Comparison of ENCODE assay signal across 21 cellular contexts in the genomic region with DNA sequence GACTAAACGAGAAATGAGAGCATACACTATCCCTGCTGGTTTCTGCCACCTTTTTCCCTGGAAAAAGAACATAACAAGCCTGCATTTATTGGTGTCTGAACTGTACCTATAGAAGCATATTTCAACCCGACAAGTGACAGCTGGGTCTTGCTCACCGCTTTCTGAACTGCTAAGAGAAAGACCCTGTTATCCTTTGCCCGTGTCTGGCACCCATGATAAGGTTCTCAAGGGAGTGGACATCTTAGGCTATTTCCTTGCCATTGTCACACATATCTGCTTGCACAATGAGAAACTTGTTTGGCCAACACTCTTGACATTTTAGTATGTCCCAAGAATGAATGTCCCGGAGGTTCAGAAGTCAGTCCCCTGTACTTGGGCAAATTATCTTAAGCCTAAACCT. TPM values are rescaled to one million over a fixed set of nuclear protein-coding genes. Genes with fewer than 3 reads are reported as not detected.
DNase-seq lines count a peak whose midpoint lies in the region; ATAC-seq and TF ChIP-seq lines count a peak whose summit lies in the region.
"Had no signal": no experiment of that assay in that cellular context is flagged by ENCODE, and none has a peak within 500 bp of the region (broad histone marks: within the 10 kb centered on the region; RNA-seq: fewer than 3 reads in every experiment).

No MANE protein-coding gene starts in this region.

- CTCF ChIA-PET in CD8-positive, alpha-beta T cell (lab: Charles Lee): interaction anchor here (1.3 to 14.0 kb wide), 4 partner anchors 16 to 101 kb away, joined by 3 to 176 read pairs (median 85); a partner anchor contains a TSS

- peak overlapping the region; percentile 68 to 96 (median 78) for H3K27ac Mint-ChIP-seq in CD4-positive, CD25-positive, alpha-beta regulatory T cell
- H3K27ac Mint-ChIP-seq in CD8-positive, alpha-beta T cell: peak overlapping the region; percentile 98
- H3K27ac Mint-ChIP-seq in activated T-helper 1 cell treated with anti-CD3 and anti-CD28 coated beads, Interleukin-12 subunit alpha, Interleukin-12 subunit beta, Interleukin-2, Interleukin-4 antibody, amounts not matched to agents 30 ng/mL and 10 ng/mL and 1 ng/mL, durations not matched to agents 14 hours and 24 hours and 36 hours: peak overlapping the region; percentile 69
- peak overlapping the region; percentile 77 to 96 (median 90) for H3K27ac Mint-ChIP-seq in immature natural killer cell

- no peaks in the 10 kb centered on the region for H3K27me3 ChIP-seq in CD4-positive, CD25-positive, alpha-beta regulatory T cell (ENCODE audit: control insufficient read depth, insufficient read depth, low read length)
- no peaks in the 10 kb centered on the region for H3K27me3 ChIP-seq in CD8-positive, alpha-beta T cell (ENCODE audit: insufficient read depth, low read length)
- H3K27me3 ChIP-seq: MG63, stomach had no signal

- no peak for ATAC-seq in CD4-positive, CD25-positive, alpha-beta regulatory T cell (ENCODE audit: low read depth in 2 of 2)
- no peak for ATAC-seq in CD8-positive, alpha-beta T cell
- ATAC-seq in left lobe of liver: no peak
- ATAC-seq: lower lobe of right lung had no signal

- intact Hi-C loops in CD8-positive, alpha-beta T cell (cut with DNase I, micrococcal nuclease): no loop called here
- intact Hi-C loops in activated T-helper 1 cell treated with anti-CD3 and anti-CD28 coated beads, Interleukin-12 subunit alpha, Interleukin-12 subunit beta, Interleukin-2, Interleukin-4 antibody, amounts not matched to agents 30 ng/mL and 10 ng/mL and 1 ng/mL, durations not matched to agents 14 hours and 24 hours and 36 hours (cut with micrococcal nuclease): no loop called here

- peak overlapping the region; percentile 4 to 93 (median 64) for H3K4me3 Mint-ChIP-seq in CD4-positive, CD25-positive, alpha-beta regulatory T cell
- H3K4me3 Mint-ChIP-seq in CD8-positive, alpha-beta T cell: peak overlapping the region; percentile 5
- H3K4me3 Mint-ChIP-seq in activated T-helper 1 cell treated with anti-CD3 and anti-CD28 coated beads, Interleukin-12 subunit alpha, Interleukin-12 subunit beta, Interleukin-2, Interleukin-4 antibody, amounts not matched to agents 30 ng/mL and 10 ng/mL and 1 ng/mL, durations not matched to agents 14 hours and 24 hours and 36 hours: no peak overlapping the region
- H3K4me3 Mint-ChIP-seq in immature natural killer cell: peak overlapping the region; percentile 25 to 77 (median 67)

- DNase-seq in CD4-positive, CD25-positive, alpha-beta regulatory T cell: no peak
- DNase-seq in CD8-positive, alpha-beta T cell: no peak
- no peak for DNase-seq in activated T-helper 1 cell treated with anti-CD3 and anti-CD28 coated beads, Interleukin-12 subunit alpha, Interleukin-12 subunit beta, Interleukin-2, Interleukin-4 antibody, amounts not matched to agents 30 ng/mL and 10 ng/mL and 1 ng/mL, durations not matched to agents 14 hours and 24 hours and 36 hours (ENCODE audit: low spot score)
- no peak for DNase-seq in immature natural killer cell
- DNase-seq in left lobe of liver (ENCODE audit: low spot score): no peak
- no peak for DNase-seq in NCI-H2227 (lab: John Stamatoyannopoulos, UW; ENCODE audit: unreplicated experiment)
- DNase-seq in DMS153 (lab: John Stamatoyannopoulos, UW): no peak
- DNase-seq in dermis blood vessel endothelial cell: no peak
- DNase-seq: activated CD4-positive, alpha-beta T cell treated with anti-CD3 and anti-CD28 coated beads for 1 hour; DMS79; HCEC 1CT; lower lobe of right lung; MG63; NCI-H1436; NCI-H2171 treated with DMSO at 0.1 percent for 48 hours; NCI-H526 treated with DMSO at 0.1 percent for 48 hours; SK-N-SH; small intestine; stomach; T1000; transverse colon had no signal

- H3K9me3 ChIP-seq in CD4-positive, CD25-positive, alpha-beta regulatory T cell (ENCODE audit: control insufficient read depth in 2 of 2, low read length in 2 of 2): no peaks in the 10 kb centered on the region
- H3K9me3 ChIP-seq in CD8-positive, alpha-beta T cell (ENCODE audit: low read length): no peaks in the 10 kb centered on the region
- H3K9me3 ChIP-seq: lower lobe of right lung, MG63, SK-N-SH, stomach, transverse colon had no signal

- no peaks in the 10 kb centered on the region for H3K27me3 Mint-ChIP-seq in CD4-positive, CD25-positive, alpha-beta regulatory T cell
- H3K27me3 Mint-ChIP-seq in CD8-positive, alpha-beta T cell (ENCODE audit: low read depth): no peaks in the 10 kb centered on the region
- no peaks in the 10 kb centered on the region for H3K27me3 Mint-ChIP-seq in activated T-helper 1 cell treated with anti-CD3 and anti-CD28 coated beads, Interleukin-12 subunit alpha, Interleukin-12 subunit beta, Interleukin-2, Interleukin-4 antibody, amounts not matched to agents 30 ng/mL and 10 ng/mL and 1 ng/mL, durations not matched to agents 14 hours and 24 hours and 36 hours (ENCODE audit: insufficient read depth)
- H3K27me3 Mint-ChIP-seq in immature natural killer cell (ENCODE audit: low read depth in 3 of 3): peaks cover 0 to 4% (median under 1%) of the 10 kb centered on the region in 3 donors

- H3K9me3 Mint-ChIP-seq in CD4-positive, CD25-positive, alpha-beta regulatory T cell: peaks cover 0 to 1% (median 0%) of the 10 kb centered on the region in 7 donors
- H3K9me3 Mint-ChIP-seq in CD8-positive, alpha-beta T cell: no peaks in the 10 kb centered on the region
- no peaks in the 10 kb centered on the region for H3K9me3 Mint-ChIP-seq in activated T-helper 1 cell treated with anti-CD3 and anti-CD28 coated beads, Interleukin-12 subunit alpha, Interleukin-12 subunit beta, Interleukin-2, Interleukin-4 antibody, amounts not matched to agents 30 ng/mL and 10 ng/mL and 1 ng/mL, durations not matched to agents 14 hours and 24 hours and 36 hours
- no peaks in the 10 kb centered on the region for H3K9me3 Mint-ChIP-seq in immature natural killer cell

- H3K36me3 Mint-ChIP-seq in CD4-positive, CD25-positive, alpha-beta regulatory T cell: peaks cover 69% of the 10 kb centered on the region
- H3K36me3 Mint-ChIP-seq in CD8-positive, alpha-beta T cell: peaks cover 91% of the 10 kb centered on the region
- H3K36me3 Mint-ChIP-seq in activated T-helper 1 cell treated with anti-CD3 and anti-CD28 coated beads, Interleukin-12 subunit alpha, Interleukin-12 subunit beta, Interleukin-2, Interleukin-4 antibody, amounts not matched to agents 30 ng/mL and 10 ng/mL and 1 ng/mL, durations not matched to agents 14 hours and 24 hours and 36 hours (ENCODE audit: low read depth): peaks cover 25% of the 10 kb centered on the region
- H3K36me3 Mint-ChIP-seq in immature natural killer cell: peaks cover 0 to 28% (median 11%) of the 10 kb centered on the region in 3 donors

- POLR2A ChIA-PET in CD8-positive, alpha-beta T cell (lab: Charles Lee): interaction anchor here (0.7 to 2.1 kb wide), 3 partner anchors 17 to 75 kb away, joined by 3 to 9 read pairs (median 8); no protein-coding TSS in a partner anchor

- peaks cover 98% of the 10 kb centered on the region for H3K4me1 ChIP-seq in CD4-positive, CD25-positive, alpha-beta regulatory T cell (ENCODE audit: control insufficient read depth, insufficient read depth, low read length, poor library complexity, severe bottlenecking)
- H3K4me1 ChIP-seq in CD8-positive, alpha-beta T cell (ENCODE audit: insufficient read depth, low read length): peaks cover 98% of the 10 kb centered on the region

- peak overlapping the region; percentile 29 for H3K4me3 ChIP-seq in CD4-positive, CD25-positive, alpha-beta regulatory T cell (ENCODE audit: low read depth, low read length)
- peak overlapping the region; percentile 5 for H3K4me3 ChIP-seq in CD8-positive, alpha-beta T cell (ENCODE audit: low read depth, low read length)
- H3K4me3 ChIP-seq: lower lobe of right lung, MG63, stomach, transverse colon had no signal

- H3K27ac ChIP-seq in CD4-positive, CD25-positive, alpha-beta regulatory T cell (ENCODE audit: insufficient read depth, low read length, poor library complexity, severe bottlenecking): peak overlapping the region; percentile 49
- H3K27ac ChIP-seq in CD8-positive, alpha-beta T cell (ENCODE audit: low read depth, low read length): no peak overlapping the region
- H3K27ac ChIP-seq: lower lobe of right lung, stomach, transverse colon had no signal

- H3K36me3 ChIP-seq in CD4-positive, CD25-positive, alpha-beta regulatory T cell (ENCODE audit: control insufficient read depth, insufficient read depth, low read length): peaks cover 68% of the 10 kb centered on the region
- peaks cover 24% of the 10 kb centered on the region for H3K36me3 ChIP-seq in CD8-positive, alpha-beta T cell (ENCODE audit: insufficient read depth, low read length)
- H3K36me3 ChIP-seq: lower lobe of right lung, MG63, stomach, transverse colon had no signal

- peaks cover 55 to 99% (median 93%) of the 10 kb centered on the region in 4 donors for H3K4me1 Mint-ChIP-seq in CD4-positive, CD25-positive, alpha-beta regulatory T cell
- peaks cover 95% of the 10 kb centered on the region for H3K4me1 Mint-ChIP-seq in CD8-positive, alpha-beta T cell (ENCODE audit: low read depth)
- H3K4me1 Mint-ChIP-seq in activated T-helper 1 cell treated with anti-CD3 and anti-CD28 coated beads, Interleukin-12 subunit alpha, Interleukin-12 subunit beta, Interleukin-2, Interleukin-4 antibody, amounts not matched to agents 30 ng/mL and 10 ng/mL and 1 ng/mL, durations not matched to agents 14 hours and 24 hours and 36 hours (ENCODE audit: low read depth): peaks cover 89% of the 10 kb centered on the region
- H3K4me1 Mint-ChIP-seq in immature natural killer cell: peaks cover 97 to 100% of the 10 kb centered on the region in 2 donors

- TF ChIP-seq CTCF in CD8-positive, alpha-beta T cell (IDR thresholded peaks at IDR 0.05): no peak

RNA-seq across cellular contexts. Expression of a gene that starts 19.3 kb away (rescaled TPM):
- 364 TPM for total RNA-seq in CD4-positive, CD25-positive, alpha-beta regulatory T cell
- 100 to 1,000 TPM; 320 to 435 (median 407) TPM for polyA plus RNA-seq in CD4-positive, CD25-positive, alpha-beta regulatory T cell
- total RNA-seq in CD8-positive, alpha-beta T cell: 10 to 100 TPM; 92.5 to 93.2 TPM
- total RNA-seq in activated T-helper 1 cell treated with anti-CD3 and anti-CD28 coated beads, Interleukin-12 subunit alpha, Interleukin-12 subunit beta, Interleukin-2, Interleukin-4 antibody, amounts not matched to agents 30 ng/mL and 10 ng/mL and 1 ng/mL, durations not matched to agents 14 hours and 24 hours and 36 hours: 30.8 and 31.1 TPM in 2 replicates
- 100 to 1,000 TPM; 262 to 392 (median 334) TPM for polyA plus RNA-seq in immature natural killer cell
- 3.0 TPM for total RNA-seq in left lobe of liver
- total RNA-seq in dermis blood vessel endothelial cell: under 0.01 TPM in 1 of 2 replicates, not detected in the other
